8 cellular contexts compared by ENCODE assay signal in the genomic region with DNA sequence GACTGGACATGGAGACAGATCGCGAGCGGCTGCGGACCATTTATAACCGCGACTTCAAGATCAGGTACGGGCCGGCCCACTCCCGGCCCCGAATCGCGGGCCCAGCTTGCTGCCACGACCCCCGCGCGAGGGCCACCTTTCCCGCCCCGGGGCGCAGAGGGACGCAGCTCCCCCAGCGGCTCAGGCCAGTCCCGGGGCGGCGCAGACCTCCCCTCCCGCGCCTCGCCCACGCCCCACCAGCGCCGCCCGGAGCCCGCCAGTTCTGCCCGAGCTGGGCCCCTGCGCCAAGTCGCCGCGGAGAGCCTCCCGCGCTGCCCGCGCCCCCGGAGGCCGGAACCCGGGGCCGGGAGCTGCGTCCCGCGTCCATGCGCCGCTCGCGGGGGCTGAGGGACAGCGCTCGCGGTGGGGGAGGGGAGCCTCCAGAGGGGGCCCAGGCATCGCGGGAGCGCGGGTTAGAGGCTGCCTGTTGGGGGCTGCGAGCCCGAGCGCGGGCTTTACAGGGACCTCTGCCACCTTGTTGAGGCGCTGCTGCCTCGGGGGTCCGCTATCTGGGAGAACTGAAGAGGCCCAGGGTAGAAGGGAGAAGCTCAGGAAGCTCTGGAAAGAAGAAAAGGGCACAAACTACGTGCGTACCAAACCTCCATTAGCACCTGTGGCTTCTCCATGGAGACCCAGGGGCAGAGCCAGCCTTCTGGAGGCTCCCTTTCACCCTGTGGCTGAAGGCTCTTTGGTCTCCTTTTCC. TPM values are rescaled to one million over a fixed set of nuclear protein-coding genes. Genes with fewer than 3 reads are reported as not detected.
A peak's percentile ranks its signal among the peaks of the same experiment; 100 is the strongest.
DNase-seq lines count a peak whose midpoint lies in the region; ATAC-seq and TF ChIP-seq lines count a peak whose summit lies in the region.

No MANE protein-coding gene starts in this region.

- peaks cover 4% of the 10 kb centered on the region for H3K9me3 Mint-ChIP-seq in nephron progenitor cell

- H3K4me3 ChIP-seq in esophagus squamous epithelium (peak overlapping the region; percentile 78 to 95 (median 86)), tibial artery (peak overlapping the region; percentile 65 to 78)

- no peaks in the 10 kb centered on the region for H3K27me3 Mint-ChIP-seq in nephron progenitor cell (ENCODE audit: low read depth, poor library complexity)

- WGBS in esophagus squamous epithelium, 2 donors, result 3 to 6% methylated on average over 2 to 3 of the region's 68 CpGs

- peaks cover 47% of the 10 kb centered on the region for H3K36me3 Mint-ChIP-seq in nephron progenitor cell (ENCODE audit: low read depth)

- H3K4me1 ChIP-seq in esophagus squamous epithelium, result peaks cover 8 to 56% (median 21%) of the 10 kb centered on the region in 3 donors
- H3K4me1 ChIP-seq in tibial artery, result peaks cover 0 to 28% (median 15%) of the 10 kb centered on the region in 4 donors

- H3K27ac ChIP-seq in esophagus squamous epithelium (peak overlapping the region; percentile 90 to 96 (median 92)), tibial artery (peak overlapping the region; percentile 85 to 94)

- peak overlapping the region; percentile 97 for H3K27ac Mint-ChIP-seq in nephron progenitor cell

- TF ChIP-seq CTCF in esophagus squamous epithelium (IDR thresholded peaks at IDR 0.05) (peak in 1 of 6 experiments; percentile 1), nephron progenitor cell (IDR thresholded peaks at IDR 0.05) (no peak), tibial artery (IDR thresholded peaks at IDR 0.05) (peak in 1 of 2 experiments; percentile 7)

- H3K4me1 Mint-ChIP-seq in nephron progenitor cell, result peaks cover 42% of the 10 kb centered on the region

- no peaks in the 10 kb centered on the region for H3K9me3 ChIP-seq in esophagus squamous epithelium
- no peaks in the 10 kb centered on the region for H3K9me3 ChIP-seq in tibial artery

- H3K27me3 ChIP-seq in esophagus squamous epithelium (no peaks in the 10 kb centered on the region), tibial artery (no peaks in the 10 kb centered on the region)

- peak; percentile 31 for ATAC-seq in HG02884 (IDR thresholded peaks at IDR 0.05; ENCODE audit: unreplicated experiment)

- peak in 1 of 4 donors; percentile 36 for TF ChIP-seq POLR2A in esophagus squamous epithelium (IDR thresholded peaks at IDR 0.05)

- DNase-seq in DMS79 treated with DMSO at 0.1 percent for 48 hours (lab: John Stamatoyannopoulos, UW), result peak; percentile 40
- no peak for DNase-seq in DMS79 (lab: John Stamatoyannopoulos, UW)
- DNase-seq in NCI-H226, result peak; percentile 19
- DNase-seq in activated T-cell treated with anti-CD3 and anti-CD28 coated beads, Interleukin-2, amount 50 U/mL, for 1 hour, result peak; percentile 62
- DNase-seq in esophagus squamous epithelium (lab: John Stamatoyannopoulos, UW), result no peak
- DNase-seq in nephron progenitor cell, result peak; percentile 84
- DNase-seq in tibial artery, result peak; percentile 42 to 76

- H3K4me3 Mint-ChIP-seq in nephron progenitor cell, result peak overlapping the region; percentile 96

- intact Hi-C loops in esophagus squamous epithelium (cut with DNase I) (no loop called here), tibial artery (cut with DNase I; ENCODE audit: low total_unique reads) (loop anchor here (2.0 to 5.0 kb wide), 2 partner anchors 26 to 58 kb away; a partner anchor contains a TSS)

- H3K36me3 ChIP-seq in esophagus squamous epithelium (peaks cover 0 to 27% (median 8%) of the 10 kb centered on the region in 3 donors), tibial artery (peaks cover 0 to 21% (median 13%) of the 10 kb centered on the region in 3 donors)

RNA-seq across cellular contexts. Expression of a gene that starts 0.7 kb away (rescaled TPM):
- total RNA-seq in esophagus squamous epithelium, result 10 to 100 TPM; 16.5 to 34.2 (median 28.9) TPM

RNA-seq across cellular contexts. Expression of a gene that starts 31.8 kb away (rescaled TPM):
- 100 to 1,000 TPM in 2 of 4 donors, 10 to 100 TPM in 2; 49.9 to 108 (median 78.0) TPM for total RNA-seq in esophagus squamous epithelium

RNA-seq across cellular contexts. Expression of a gene that starts 40.0 kb away (rescaled TPM):
- 1 to 10 TPM; 2.2 to 4.8 (median 2.9) TPM for total RNA-seq in esophagus squamous epithelium

RNA-seq across cellular contexts. Expression of a gene that starts 55.5 kb away (rescaled TPM):
- total RNA-seq in esophagus squamous epithelium, result 100 to 1,000 TPM; 129 to 286 (median 209) TPM

RNA-seq across cellular contexts. Expression of a gene that starts 56.2 kb away (rescaled TPM):
- total RNA-seq in esophagus squamous epithelium, result 10 to 100 TPM in 3 of 4 donors, 1 to 10 TPM in 1; 9.4 to 25.0 (median 12.4) TPM

Comparison
In these comparisons a context has a peak if more than half of its experiments do, and no peak if none do; other contexts are left out.
1. DNase-seq: peak in DMS79 treated with DMSO at 0.1 percent for 48 hours (single experiment), NCI-H226 (single experiment), activated T-cell treated with anti-CD3 and anti-CD28 coated beads, Interleukin-2, amount 50 U/mL, for 1 hour (single experiment), nephron progenitor cell (single experiment) and tibial artery (2 of 2); none in DMS79 (single experiment) and esophagus squamous epithelium (single experiment).